22 cellular contexts compared by ENCODE assay signal in the genomic region with DNA sequence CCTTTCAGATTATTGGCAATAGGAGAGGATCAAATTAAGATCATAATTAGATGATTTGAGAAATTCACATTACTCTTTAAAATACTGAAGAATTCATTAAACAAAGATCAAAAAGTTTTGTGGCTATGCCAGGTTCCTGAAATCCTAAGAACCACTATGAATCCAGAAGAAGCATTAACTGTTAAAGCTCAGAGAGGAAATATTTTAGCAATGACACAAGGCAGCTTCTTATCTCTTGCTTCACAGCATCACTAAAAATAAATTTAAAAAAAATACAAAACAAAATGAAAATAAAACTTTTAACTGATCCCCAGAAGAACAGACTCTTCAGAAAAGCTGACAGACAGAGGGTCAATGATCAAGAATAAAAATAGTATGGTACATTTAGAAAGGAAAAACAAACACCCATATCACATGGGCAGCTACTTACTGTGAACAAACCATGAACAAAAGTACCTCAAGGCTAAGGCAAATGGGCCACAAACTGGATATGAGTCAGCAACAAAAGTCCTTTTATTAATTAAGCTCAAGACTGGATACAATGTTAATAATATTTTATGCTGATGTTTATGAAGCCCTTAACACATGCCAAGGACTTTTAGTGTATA. TPM values are rescaled to one million over a fixed set of nuclear protein-coding genes. Genes with fewer than 3 reads are reported as not detected.
DNase-seq lines count a peak whose midpoint lies in the region; ATAC-seq and TF ChIP-seq lines count a peak whose summit lies in the region.
"Had no signal": no experiment of that assay in that cellular context is flagged by ENCODE, and none has a peak within 500 bp of the region (broad histone marks: within the 10 kb centered on the region; RNA-seq: fewer than 3 reads in every experiment).

No MANE protein-coding gene starts in this region.

- H3K27me3 Mint-ChIP-seq in activated CD4-positive, alpha-beta T cell treated with anti-CD3 and anti-CD28 coated beads, Interleukin-2, amount 10 ng/mL, durations not matched to agents 24 days and 14 days = no peaks in the 10 kb centered on the region
- H3K27me3 Mint-ChIP-seq: activated CD4-positive, alpha-beta T cell treated with anti-CD3 and anti-CD28 coated beads for 36 hours; naive thymus-derived CD8-positive, alpha-beta T cell; progenitor cell of endocrine pancreas had no signal

- intact Hi-C loops in activated CD4-positive, alpha-beta T cell treated with anti-CD3 and anti-CD28 coated beads, Interleukin-2, amount 10 ng/mL, durations not matched to agents 24 days and 14 days (cut with micrococcal nuclease) = no loop called here
- intact Hi-C loops in PC-3 (cut with micrococcal nuclease) = no loop called here

- H3K36me3 Mint-ChIP-seq in activated CD4-positive, alpha-beta T cell treated with anti-CD3 and anti-CD28 coated beads, Interleukin-2, amount 10 ng/mL, durations not matched to agents 24 days and 14 days (ENCODE audit: low read depth) = peaks cover 14% of the 10 kb centered on the region

- no TSS peak for BruUV-seq in PC-3 (replicated peaks; lab: Mats Ljungman, UMichigan)

- no peaks in the 10 kb centered on the region for H3K9me3 Mint-ChIP-seq in activated CD4-positive, alpha-beta T cell treated with anti-CD3 and anti-CD28 coated beads, Interleukin-2, amount 10 ng/mL, durations not matched to agents 24 days and 14 days

- H3K4me3 ChIP-seq in SK-N-MC (no peak overlapping the region), fibroblast of pulmonary artery (replicated peaks; ENCODE audit: low read depth, low read length) (no peak overlapping the region), thoracic aorta (no peak overlapping the region), PC-3 (ENCODE audit: low read length) (no peak overlapping the region)
- H3K4me3 ChIP-seq: breast epithelium, lung, SJCRH30, upper lobe of right lung had no signal

- H3K4me1 Mint-ChIP-seq in activated CD4-positive, alpha-beta T cell treated with anti-CD3 and anti-CD28 coated beads, Interleukin-2, amount 10 ng/mL, durations not matched to agents 24 days and 14 days = no peaks in the 10 kb centered on the region
- H3K4me1 Mint-ChIP-seq: activated CD4-positive, alpha-beta T cell treated with anti-CD3 and anti-CD28 coated beads for 36 hours had no signal

- H3K9me2 ChIP-seq in PC-3 (replicated peaks; ENCODE audit: low read length) = no peaks in the 10 kb centered on the region

- H3K9me3 ChIP-seq in SK-N-MC (ENCODE audit: low read depth, low read length) (no peaks in the 10 kb centered on the region), thoracic aorta (no peaks in the 10 kb centered on the region), PC-3 (ENCODE audit: low read length) (no peaks in the 10 kb centered on the region)
- H3K9me3 ChIP-seq: breast epithelium, SJCRH30, upper lobe of right lung had no signal

- H4K20me1 ChIP-seq in PC-3 (ENCODE audit: low read length) = no peaks in the 10 kb centered on the region

- H3K36me3 ChIP-seq in SK-N-MC (ENCODE audit: insufficient read depth, low read length) (0 out of 2 replicates have a peak, but pooled peaks cover 4% of the 10 kb centered on the region), thoracic aorta (no peaks in the 10 kb centered on the region), PC-3 (ENCODE audit: low read depth, low read length) (no peaks in the 10 kb centered on the region)
- H3K36me3 ChIP-seq: breast epithelium, SJCRH30 had no signal

- H3K27ac Mint-ChIP-seq in activated CD4-positive, alpha-beta T cell treated with anti-CD3 and anti-CD28 coated beads, Interleukin-2, amount 10 ng/mL, durations not matched to agents 24 days and 14 days = no peak overlapping the region
- H3K27ac Mint-ChIP-seq: activated CD4-positive, alpha-beta T cell treated with anti-CD3 and anti-CD28 coated beads for 36 hours; progenitor cell of endocrine pancreas had no signal

- no peaks in the 10 kb centered on the region for H3K79me2 ChIP-seq in PC-3 (ENCODE audit: low read length)

- no peaks in the 10 kb centered on the region for H3F3A ChIP-seq in PC-3 (ENCODE audit: low read length, unreplicated experiment)

- POLR2A ChIA-PET in PC-3 (lab: Charles Lee; ENCODE audit: unreplicated experiment) = interaction anchor here (0.6 kb wide), 2 partner anchors 78 to 332 kb away, joined by 3 read pairs; no protein-coding TSS in a partner anchor

- ATAC-seq in thoracic aorta (ENCODE audit: insufficient number of reproducible peaks, low FRiP score, low read depth) (no peak), HG02763 (IDR thresholded peaks at IDR 0.05; ENCODE audit: unreplicated experiment) (no peak), PC-3 (no peak)
- ATAC-seq: activated CD4-positive, alpha-beta T cell treated with anti-CD3 and anti-CD28 coated beads for 36 hours; naive thymus-derived CD8-positive, alpha-beta T cell; upper lobe of right lung had no signal

- no peak for TF ChIP-seq CTCF in fibroblast of pulmonary artery (IDR thresholded peaks at IDR 0.05; ENCODE audit: low read length, missing control alignments)
- no peak for TF ChIP-seq CTCF in thoracic aorta (IDR thresholded peaks at IDR 0.05)
- TF ChIP-seq CTCF in PC-3 (conservative IDR thresholded peaks at IDR 0.05; ENCODE audit: low read depth, low read length) = no peak

- H3K27ac ChIP-seq in SK-N-MC (peak overlapping the region; percentile 76; the same call in 1 of the 2 replicates), thoracic aorta (peak overlapping the region; percentile 58 to 64), PC-3 (ENCODE audit: low read length) (no peak overlapping the region)
- H3K27ac ChIP-seq: breast epithelium, KMS-11, SJCRH30, upper lobe of right lung had no signal

- H3K4me3 Mint-ChIP-seq in activated CD4-positive, alpha-beta T cell treated with anti-CD3 and anti-CD28 coated beads, Interleukin-2, amount 10 ng/mL, durations not matched to agents 24 days and 14 days = no peak overlapping the region
- H3K4me3 Mint-ChIP-seq: activated CD4-positive, alpha-beta T cell treated with anti-CD3 and anti-CD28 coated beads for 36 hours; naive thymus-derived CD8-positive, alpha-beta T cell had no signal

- CTCF ChIA-PET in PC-3 (lab: Charles Lee) = no interaction called here

- H3K27me3 ChIP-seq in thoracic aorta (replicated peaks; ENCODE audit: insufficient read depth) (no peaks in the 10 kb centered on the region), PC-3 (ENCODE audit: low read length) (no peaks in the 10 kb centered on the region)
- H3K27me3 ChIP-seq: breast epithelium, SJCRH30, upper lobe of right lung had no signal

- H3K9ac ChIP-seq in SK-N-MC (ENCODE audit: insufficient read length) = no peak overlapping the region
- H3K9ac ChIP-seq in PC-3 (ENCODE audit: low read length) = no peak overlapping the region
- H3K9ac ChIP-seq: KMS-11 had no signal

- peaks cover 12 to 20% of the 10 kb centered on the region in 2 donors for H3K4me1 ChIP-seq in thoracic aorta (ENCODE audit: control insufficient read depth in 1 of 2, low read depth in 2 of 2)
- no peaks in the 10 kb centered on the region for H3K4me1 ChIP-seq in PC-3 (ENCODE audit: insufficient read depth, low read length)
- H3K4me1 ChIP-seq: breast epithelium, SJCRH30, upper lobe of right lung had no signal

- peak; percentile 10 for DNase-seq in activated CD4-positive, alpha-beta T cell treated with anti-CD3 and anti-CD28 coated beads, Interleukin-2, amount 10 ng/mL, durations not matched to agents 24 days and 14 days
- DNase-seq in activated CD4-positive, alpha-beta T cell treated with anti-CD3 and anti-CD28 coated beads, Interleukin-2, amount 50 U/mL, for 1 hour = no peak
- no peak for DNase-seq in SK-N-MC (ENCODE audit: low read depth, low spot score)
- peak; percentile 41 for DNase-seq in fibroblast of pulmonary artery (ENCODE audit: low read depth)
- no peak for DNase-seq in thoracic aorta (ENCODE audit: low spot score)
- DNase-seq in PC-3 = no peak
- DNase-seq in GDM1 (lab: John Stamatoyannopoulos, UW) = no peak
- DNase-seq: ACHN; activated CD4-positive, alpha-beta T cell treated with anti-CD3 and anti-CD28 coated beads for 36 hours; activated CD8-positive, alpha-beta memory T cell treated with anti-CD3 and anti-CD28 coated beads, Interleukin-2, amount 50 U/mL, for 48 hours; effector CD4-positive, alpha-beta T cell; GF-D8; naive thymus-derived CD8-positive, alpha-beta T cell; SJCRH30; stimulated activated naive CD4-positive, alpha-beta T cell treated with Interleukin-2 at 50 U/mL for 16 hours; T1000; upper lobe of right lung had no signal

- no peak overlapping the region for H2AFZ ChIP-seq in PC-3 (ENCODE audit: low read length)

- H3K4me2 ChIP-seq in PC-3 (ENCODE audit: low read length) = no peak overlapping the region
- H3K4me2 ChIP-seq: KMS-11 had no signal

RNA-seq across cellular contexts. Expression of a gene that starts 19.6 kb away (rescaled TPM):
- total RNA-seq in activated CD4-positive, alpha-beta T cell treated with anti-CD3 and anti-CD28 coated beads, Interleukin-2, amount 10 ng/mL, durations not matched to agents 24 days and 14 days = 45.8 and 53.4 TPM in 2 replicates
- 10 to 100 TPM; 22.6 to 23.6 TPM for total RNA-seq in thoracic aorta
- total RNA-seq in PC-3 (2014; rRNA removed) = 23.8 and 34.0 TPM in 2 replicates

RNA-seq across cellular contexts. Expression of a gene that starts 51.5 kb away (rescaled TPM):
- 18.6 and 20.0 TPM in 2 replicates for total RNA-seq in activated CD4-positive, alpha-beta T cell treated with anti-CD3 and anti-CD28 coated beads, Interleukin-2, amount 10 ng/mL, durations not matched to agents 24 days and 14 days
- total RNA-seq in thoracic aorta (10 to 100 TPM in 1 of 2 donors, 1 to 10 TPM in 1; 5.8 to 11.2 TPM), PC-3 (2014; rRNA removed) (14.5 and 18.7 TPM in 2 replicates)

Comparison
In these comparisons a context has a peak if more than half of its experiments do, and no peak if none do; other contexts are left out.
1. DNase-seq: peak in activated CD4-positive, alpha-beta T cell treated with anti-CD3 and anti-CD28 coated beads, Interleukin-2, amount 10 ng/mL, durations not matched to agents 24 days and 14 days (single experiment) and fibroblast of pulmonary artery (single experiment); none in activated CD4-positive, alpha-beta T cell treated with anti-CD3 and anti-CD28 coated beads, Interleukin-2, amount 50 U/mL, for 1 hour (single experiment), SK-N-MC (single experiment), thoracic aorta (single experiment), PC-3 (single experiment) and GDM1 (single experiment).